Comparison of ENCODE assay signal across 9 cellular contexts in genomic region chr2:30139131-30139870, GRCh38. TPM values are rescaled to one million over a fixed set of nuclear protein-coding genes. Genes with fewer than 3 reads are reported as not detected.
DNase-seq lines count a peak whose midpoint lies in the region; ATAC-seq and TF ChIP-seq lines count a peak whose summit lies in the region.
"Had no signal": no experiment of that assay in that cellular context is flagged by ENCODE, and none has a peak within 500 bp of the region (broad histone marks: within the 10 kb centered on the region; RNA-seq: fewer than 3 reads in every experiment).

No MANE protein-coding gene starts in this region.

- H3K4me1 ChIP-seq in mucosa of descending colon (ENCODE audit: low read depth), result no peaks in the 10 kb centered on the region

- peak; percentile 75 for ATAC-seq in HG02981 (IDR thresholded peaks at IDR 0.05; ENCODE audit: unreplicated experiment)
- ATAC-seq in mucosa of descending colon, result no peak

- DNase-seq in NOMO-1 (lab: John Stamatoyannopoulos, UW; ENCODE audit: unreplicated experiment in 2 of 2) (peak; percentile 4 to 43), NOMO-1 treated with dmso at 0.1 percent for 144 hours (lab: John Stamatoyannopoulos, UW; ENCODE audit: unreplicated experiment) (no peak), DMS53 treated with DMSO at 0.1 percent for 48 hours (lab: John Stamatoyannopoulos, UW; ENCODE audit: unreplicated experiment) (no peak), mucosa of gallbladder (ENCODE audit: low spot score) (no peak), mucosa of descending colon (no peak)
- peak; percentile 31 to 35 for DNase-seq in activated CD4-positive, alpha-beta T cell treated with anti-CD3 and anti-CD28 coated beads, Interleukin-2, amount 50 U/mL, for 48 hours
- DNase-seq in stimulated activated CD8-positive, alpha-beta memory T cell treated with anti-CD3 and anti-CD28 coated beads, Interleukin-12 subunit alpha, Interleukin-12 subunit beta, amount 100 ng/mL, for 1 hour (ENCODE audit: low read depth), result peak; percentile 9
- DNase-seq: NCI-H1436 treated with DMSO at 0.1 percent for 48 hours had no signal

- no peak overlapping the region for H3K4me3 ChIP-seq in mucosa of descending colon

- no peaks in the 10 kb centered on the region for H3K36me3 ChIP-seq in mucosa of descending colon (ENCODE audit: low read depth)

- H3K9me3 ChIP-seq in mucosa of descending colon, result no peaks in the 10 kb centered on the region

- no peak for TF ChIP-seq CTCF in mucosa of descending colon (IDR thresholded peaks at IDR 0.05)

- intact Hi-C loops in mucosa of descending colon (cut with DNase I, micrococcal nuclease), result no loop called here

RNA-seq across cellular contexts. Expression of gene YPEL5, which starts 7.5 kb away (rescaled TPM):
- total RNA-seq in mucosa of gallbladder (133 TPM), mucosa of descending colon (100 to 1,000 TPM in 1 of 3 donors, 10 to 100 TPM in 2; 58.0 to 104 (median 79.3) TPM)

Comparison
In these comparisons a context has a peak if more than half of its experiments do, and no peak if none do; other contexts are left out.
1. DNase-seq: peak in NOMO-1 (2 of 2), activated CD4-positive, alpha-beta T cell treated with anti-CD3 and anti-CD28 coated beads, Interleukin-2, amount 50 U/mL, for 48 hours (2 of 2) and stimulated activated CD8-positive, alpha-beta memory T cell treated with anti-CD3 and anti-CD28 coated beads, Interleukin-12 subunit alpha, Interleukin-12 subunit beta, amount 100 ng/mL, for 1 hour (single experiment); none in NOMO-1 treated with dmso at 0.1 percent for 144 hours (single experiment), DMS53 treated with DMSO at 0.1 percent for 48 hours (single experiment), mucosa of gallbladder (single experiment) and mucosa of descending colon (0 of 3).